In the genomic region with DNA sequence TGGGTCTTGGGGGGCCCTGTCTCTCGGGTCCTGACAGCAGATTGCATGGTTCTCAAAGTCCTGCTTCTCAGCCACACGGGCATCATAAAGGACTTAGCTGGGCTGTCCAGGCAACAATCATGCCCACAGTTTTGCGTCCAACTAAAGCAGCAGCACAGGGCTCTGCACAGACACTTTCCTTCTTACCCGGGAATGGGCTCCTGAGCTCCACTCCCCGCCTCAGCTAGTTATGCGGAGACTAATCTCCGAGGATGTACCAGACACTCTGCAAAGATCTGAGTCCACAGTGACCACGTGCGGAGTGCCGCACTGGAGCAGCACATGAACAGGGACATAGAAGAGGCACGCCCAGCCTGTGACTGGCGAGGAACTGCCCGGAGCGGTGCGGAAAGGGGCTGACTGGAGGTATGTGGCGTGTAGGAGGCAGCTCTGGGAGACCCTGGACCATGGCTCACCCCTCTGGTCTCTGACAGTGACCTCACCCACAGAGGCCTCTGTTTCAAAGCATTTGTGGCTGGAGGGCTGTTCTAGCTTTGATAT, we compare ENCODE assay signal across 15 cellular contexts.
DNase-seq lines count a peak whose midpoint lies in the region; ATAC-seq and TF ChIP-seq lines count a peak whose summit lies in the region.
"Had no signal": no experiment of that assay in that cellular context is flagged by ENCODE, and none has a peak within 500 bp of the region (broad histone marks: within the 10 kb centered on the region; RNA-seq: fewer than 3 reads in every experiment).

No MANE protein-coding gene starts in this region.

- H3K27ac ChIP-seq in CD4-positive, CD25-positive, alpha-beta regulatory T cell (ENCODE audit: insufficient read depth, low read length, poor library complexity, severe bottlenecking): no peak overlapping the region
- H3K27ac ChIP-seq in layer of hippocampus (ENCODE audit: low read depth, low read length) (peak overlapping the region; percentile 93), substantia nigra (ENCODE audit: low read depth, low read length, poor library complexity, severe bottlenecking) (peak overlapping the region; percentile 88)
- H3K27ac ChIP-seq: BLaER1 had no signal

- peaks cover 47% of the 10 kb centered on the region for H3K36me3 Mint-ChIP-seq in CD4-positive, CD25-positive, alpha-beta regulatory T cell
- peaks cover 48% of the 10 kb centered on the region for H3K36me3 Mint-ChIP-seq in brain

- H3K9me3 ChIP-seq in CD4-positive, CD25-positive, alpha-beta regulatory T cell (ENCODE audit: control insufficient read depth in 2 of 2, low read length in 2 of 2): no peaks in the 10 kb centered on the region
- H3K9me3 ChIP-seq: BLaER1, HAP-1 had no signal

- H3K27me3 ChIP-seq in CD4-positive, CD25-positive, alpha-beta regulatory T cell (ENCODE audit: control insufficient read depth, insufficient read depth, low read length): no peaks in the 10 kb centered on the region
- no peaks in the 10 kb centered on the region for H3K27me3 ChIP-seq in layer of hippocampus (ENCODE audit: control insufficient read depth, insufficient read depth, low read length)

- H3K9me3 Mint-ChIP-seq in CD4-positive, CD25-positive, alpha-beta regulatory T cell: no peaks in the 10 kb centered on the region
- no peaks in the 10 kb centered on the region for H3K9me3 Mint-ChIP-seq in brain

- TF ChIP-seq CTCF in brain (conservative IDR thresholded peaks at IDR 0.05) (no peak), GM10266 (IDR thresholded peaks at IDR 0.05; ENCODE audit: control insufficient read depth, insufficient read depth, low read depth, missing control alignments) (no peak)

- no peaks in the 10 kb centered on the region for H3K4me1 Mint-ChIP-seq in CD4-positive, CD25-positive, alpha-beta regulatory T cell
- no peaks in the 10 kb centered on the region for H3K4me1 Mint-ChIP-seq in brain

- ATAC-seq in CD4-positive, CD25-positive, alpha-beta regulatory T cell (ENCODE audit: low read depth in 2 of 2): no peak
- ATAC-seq: HepG2 had no signal

- H3K4me3 ChIP-seq in CD4-positive, CD25-positive, alpha-beta regulatory T cell (ENCODE audit: low read depth, low read length): no peak overlapping the region
- H3K4me3 ChIP-seq: BLaER1, HAP-1 had no signal

- peaks cover 96% of the 10 kb centered on the region for H3K36me3 ChIP-seq in CD4-positive, CD25-positive, alpha-beta regulatory T cell (ENCODE audit: control insufficient read depth, insufficient read depth, low read length)
- H3K36me3 ChIP-seq: HAP-1 had no signal

- peak overlapping the region in 2 of 3 donors; percentile 25 to 70 for H3K27ac Mint-ChIP-seq in CD4-positive, CD25-positive, alpha-beta regulatory T cell
- H3K27ac Mint-ChIP-seq in brain: peak overlapping the region in 3 of 5 experiments; percentile 32 to 56 (median 51)

- H3K4me3 Mint-ChIP-seq in CD4-positive, CD25-positive, alpha-beta regulatory T cell: no peak overlapping the region
- H3K4me3 Mint-ChIP-seq in brain: no peak overlapping the region

- no peaks in the 10 kb centered on the region for H3K4me1 ChIP-seq in CD4-positive, CD25-positive, alpha-beta regulatory T cell (ENCODE audit: control insufficient read depth, insufficient read depth, low read length, poor library complexity, severe bottlenecking)
- H3K4me1 ChIP-seq: HAP-1 had no signal

- H3K27me3 Mint-ChIP-seq in CD4-positive, CD25-positive, alpha-beta regulatory T cell: no peaks in the 10 kb centered on the region
- no peaks in the 10 kb centered on the region for H3K27me3 Mint-ChIP-seq in brain

- no peak for DNase-seq in CD4-positive, CD25-positive, alpha-beta regulatory T cell
- no peak for DNase-seq in substantia nigra (lab: John Stamatoyannopoulos, UW)
- no peak for DNase-seq in GM03348 (ENCODE audit: low spot score)
- DNase-seq in stimulated activated CD4-positive, alpha-beta T cell treated with anti-CD3 and anti-CD28 coated beads, Interleukin-2, amount 100 ng/mL, for 48 hours: no peak
- no peak for DNase-seq in T-helper 2 cell
- no peak for DNase-seq in GM10266 (ENCODE audit: extremely low spot score)
- DNase-seq: 8988T, AML-193, Calu3, DMS 273 treated with DMSO at 0.1 percent for 48 hours had no signal
